1 cellular context compared by ENCODE assay signal in the genomic region with DNA sequence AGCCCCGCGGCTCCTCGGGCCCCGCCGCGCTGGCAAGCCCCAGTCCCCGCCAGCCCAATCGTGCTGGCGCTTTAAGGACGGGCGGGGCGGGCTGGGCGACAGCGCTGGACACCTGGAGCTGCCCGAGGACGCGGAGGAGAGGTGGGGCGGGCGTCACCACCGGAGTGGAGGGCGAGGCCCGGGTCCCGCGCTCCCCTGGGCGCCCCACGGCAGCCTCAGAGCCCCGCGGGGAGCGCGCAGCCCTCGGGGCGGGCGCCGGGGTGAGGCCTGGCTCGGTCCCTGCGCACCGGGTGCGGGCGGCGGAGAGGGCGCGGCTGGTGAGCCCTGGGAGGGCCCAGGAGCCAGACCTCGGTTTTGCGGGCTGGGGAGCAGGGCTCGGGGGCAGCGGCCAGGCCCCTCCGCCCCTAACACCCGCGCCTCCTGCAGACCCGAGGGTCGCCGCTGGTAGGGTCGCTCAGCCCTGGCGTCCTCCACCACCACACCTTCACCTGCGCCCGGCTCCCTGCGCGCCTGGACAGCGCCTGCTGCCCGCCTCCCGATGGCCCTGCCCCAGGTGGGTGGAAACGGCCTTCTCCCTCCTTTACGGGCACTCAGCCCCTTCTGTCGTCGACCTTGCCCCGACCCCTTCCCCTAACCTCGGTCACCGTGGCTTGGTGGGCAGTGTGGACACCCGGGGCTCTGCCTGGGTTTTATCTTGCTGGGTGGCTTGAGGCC.
TF ChIP-seq lines count a peak whose summit lies in the region.

TMEM61 (plus strand) TSS at position 101 of the 714 bp plus-strand sequence; CDS start at position 539, 438 bp downstream.

TF ChIP-seq in endothelial cell of umbilical vein, 7 proteins besides CTCF, POLR2A, EP300 and RAD21:
- TF ChIP-seq JUN (IDR thresholded peaks at IDR 0.05; ENCODE audit: borderline replicate concordance, insufficient read depth, insufficient read length, low read depth), result no peak
- TF ChIP-seq EZH2 (IDR thresholded peaks at IDR 0.05; ENCODE audit: borderline replicate concordance, low read depth, low read length, severe bottlenecking), result no peak
- TF ChIP-seq FOS (IDR thresholded peaks at IDR 0.05; ENCODE audit: borderline replicate concordance, insufficient read depth, low read length), result no peak
- TF ChIP-seq GATA2 (IDR thresholded peaks at IDR 0.05; ENCODE audit: insufficient read depth, insufficient read length, low read depth, low read length), result no peak
- TF ChIP-seq MYC (IDR thresholded peaks at IDR 0.05; ENCODE audit: low read depth, low read length), result no peak
- TF ChIP-seq, protein P1, sequence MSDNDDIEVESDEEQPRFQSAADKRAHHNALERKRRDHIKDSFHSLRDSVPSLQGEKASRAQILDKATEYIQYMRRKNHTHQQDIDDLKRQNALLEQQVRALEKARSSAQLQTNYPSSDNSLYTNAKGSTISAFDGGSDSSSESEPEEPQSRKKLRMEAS (IDR thresholded peaks at IDR 0.05; ENCODE audit: insufficient read depth, insufficient read length), result no peak
- TF ChIP-seq POLR2AphosphoS5 (IDR thresholded peaks at IDR 0.05; ENCODE audit: insufficient read depth, low read depth, low read length), result no peak
